7 cellular contexts compared by ENCODE assay signal in genomic region chr14:105480807-105481801, GRCh38. TPM values are rescaled to one million over a fixed set of nuclear protein-coding genes. Genes with fewer than 3 reads are reported as not detected.
A peak's percentile ranks its signal among the peaks of the same experiment; 100 is the strongest.
DNase-seq lines count a peak whose midpoint lies in the region; ATAC-seq, FAIRE-seq and TF ChIP-seq lines count a peak whose summit lies in the region.

No MANE protein-coding gene starts in this region.

- ATAC-seq in GM18502 (IDR thresholded peaks at IDR 0.05; ENCODE audit: poor library complexity, unreplicated experiment), result peak; percentile 57
- peak; percentile 55 for ATAC-seq in HG03108 (IDR thresholded peaks at IDR 0.05; ENCODE audit: unreplicated experiment)

- H3K27me3 ChIP-seq in keratinocyte (ENCODE audit: control insufficient read depth, extremely low read depth, insufficient read depth, low read length), result peaks cover 24% of the 10 kb centered on the region

- peak overlapping the region; percentile 89 for H3K4me2 ChIP-seq in keratinocyte (ENCODE audit: control insufficient read depth, extremely low read depth, insufficient read depth, low read depth, low read length)

- TF ChIP-seq CTCF in keratinocyte (optimal IDR thresholded peaks at IDR 0.05 in 1 of 3, IDR thresholded peaks at IDR 0.05 in 1 of 3, conservative IDR thresholded peaks at IDR 0.05 in 1 of 3; ENCODE audit: extremely low read depth in 1 of 3, insufficient read depth in 2 of 3, low read length in 3 of 3), result peak in 2 of 3 experiments; percentile 96 to 100

- H3K27ac ChIP-seq in caudate nucleus (ENCODE audit: low read depth, low read length), result peak overlapping the region; percentile 92
- peak overlapping the region; percentile 97 for H3K27ac ChIP-seq in keratinocyte (ENCODE audit: control insufficient read depth, insufficient read depth, low read length)

- dilution Hi-C loops in keratinocyte (cut with MboI; ENCODE audit: extremely low pct_ligation_motif_present, low sequenced_read_pairs), result no loop called here

- peak overlapping the region; percentile 96 for H3K9ac ChIP-seq in keratinocyte (ENCODE audit: control insufficient read depth, extremely low read depth, insufficient read depth, low read length)

- no peaks in the 10 kb centered on the region for H4K20me1 ChIP-seq in keratinocyte (ENCODE audit: control insufficient read depth, extremely low read depth, insufficient read depth, low read length)

- peak overlapping the region; percentile 30 to 66 (median 33) for H3K4me3 ChIP-seq in keratinocyte (ENCODE audit: control insufficient read depth in 2 of 3, extremely low read depth in 1 of 3, insufficient read depth in 2 of 3, low read depth in 1 of 3, low read length in 3 of 3)

- H3K36me3 ChIP-seq in keratinocyte (ENCODE audit: control insufficient read depth in 2 of 2, extremely low read depth in 1 of 2, insufficient read depth in 2 of 2, low read length in 2 of 2), result no peaks in the 10 kb centered on the region

- peak overlapping the region; percentile 27 for H2AFZ ChIP-seq in keratinocyte (ENCODE audit: control insufficient read depth, low read length)

- no peaks in the 10 kb centered on the region for H3K9me1 ChIP-seq in keratinocyte (ENCODE audit: control insufficient read depth, extremely low read depth, insufficient read depth, low read length)

- peak; percentile 69 for FAIRE-seq in keratinocyte (lab: Jason Lieb, UNC)

- H3K9me3 ChIP-seq in keratinocyte (ENCODE audit: control insufficient read depth, low read depth, low read length), result no peaks in the 10 kb centered on the region

- no peaks in the 10 kb centered on the region for H3K79me2 ChIP-seq in keratinocyte (ENCODE audit: control insufficient read depth, insufficient read depth, low read length)

- DNase-seq in NCI-H226, result peak; percentile 73
- peak; percentile 76 to 85 (median 82) for DNase-seq in activated CD4-positive, CD25-positive, alpha-beta regulatory T cell (lab: John Stamatoyannopoulos, UW)
- peak in 60 of 61 donors; percentile 42 to 98 (median 84) for DNase-seq in caudate nucleus (lab: John Stamatoyannopoulos, UW)
- DNase-seq in keratinocyte (ENCODE audit: low read depth, low spot score), result no peak
- DNase-seq in stimulated activated CD4-positive, alpha-beta T cell treated with anti-CD3 and anti-CD28 coated beads, Interleukin-15, amount 100 ng/mL, for 24 hours, result peak; percentile 91

- peaks cover 33% of the 10 kb centered on the region for H3K4me1 ChIP-seq in keratinocyte (ENCODE audit: control insufficient read depth, extremely low read depth, insufficient read depth, low read length)

RNA-seq across cellular contexts. Expression of gene CRIP1, which starts 5.6 kb away (rescaled TPM):
- 1.1 to 1.7 TPM (median 1.3 TPM) in 3 replicates for polyA plus RNA-seq in keratinocyte
- not detected for polyA plus RNA-seq in keratinocyte (2011; ENCODE audit: low read depth)
- polyA plus RNA-seq in keratinocyte (2011; cell fraction: cytosol; rRNA removed), result 0.23 and 1.0 TPM in 2 replicates
- polyA plus RNA-seq in keratinocyte (2011; cell fraction: nucleus; rRNA removed), result 0.27 and 0.85 TPM in 2 replicates
- 2.2 TPM in 1 of 2 replicates, not detected in the other for polyA plus RNA-seq in keratinocyte (2012; ENCODE audit: low replicate concordance)
- not detected in 3 replicates for polyA minus RNA-seq in keratinocyte
- not detected for polyA minus RNA-seq in keratinocyte (2011; cell fraction: cytosol; rRNA and poly(A)+ RNA removed)
- polyA minus RNA-seq in keratinocyte (2011; cell fraction: nucleus; rRNA and poly(A)+ RNA removed), result 1.8 TPM in 1 of 2 replicates, not detected in the other

RNA-seq across cellular contexts. Expression of gene CRIP2, which starts 6.5 kb away (rescaled TPM):
- 4.8 to 12.7 TPM (median 5.7 TPM) in 3 replicates for polyA plus RNA-seq in keratinocyte
- 0.61 TPM for polyA plus RNA-seq in keratinocyte (2011; ENCODE audit: low read depth)
- polyA plus RNA-seq in keratinocyte (2011; cell fraction: cytosol; rRNA removed), result 3.7 and 13.9 TPM in 2 replicates
- 5.7 and 7.8 TPM in 2 replicates for polyA plus RNA-seq in keratinocyte (2011; cell fraction: nucleus; rRNA removed)
- polyA plus RNA-seq in keratinocyte (2012; ENCODE audit: low replicate concordance), result 6.0 and 8.3 TPM in 2 replicates
- polyA minus RNA-seq in keratinocyte, result 1.2 to 5.3 TPM (median 3.8 TPM) in 3 replicates
- 18.0 TPM for polyA minus RNA-seq in keratinocyte (2011; cell fraction: cytosol; rRNA and poly(A)+ RNA removed)
- polyA minus RNA-seq in keratinocyte (2011; cell fraction: nucleus; rRNA and poly(A)+ RNA removed), result 1.6 and 3.7 TPM in 2 replicates

RNA-seq across cellular contexts. Expression of gene TEDC1, which starts 9.9 kb away (rescaled TPM):
- 4.2 to 5.0 TPM (median 5.0 TPM) in 3 replicates for polyA plus RNA-seq in keratinocyte
- polyA plus RNA-seq in keratinocyte (2011; ENCODE audit: low read depth), result 0.85 TPM
- 1.6 and 5.4 TPM in 2 replicates for polyA plus RNA-seq in keratinocyte (2011; cell fraction: cytosol; rRNA removed)
- polyA plus RNA-seq in keratinocyte (2011; cell fraction: nucleus; rRNA removed), result 5.5 and 5.6 TPM in 2 replicates
- 2.0 and 10.5 TPM in 2 replicates for polyA plus RNA-seq in keratinocyte (2012; ENCODE audit: low replicate concordance)
- polyA minus RNA-seq in keratinocyte, result 2.0 to 6.2 TPM (median 3.5 TPM) in 3 replicates
- 8.6 TPM for polyA minus RNA-seq in keratinocyte (2011; cell fraction: cytosol; rRNA and poly(A)+ RNA removed)
- polyA minus RNA-seq in keratinocyte (2011; cell fraction: nucleus; rRNA and poly(A)+ RNA removed), result 2.7 and 3.4 TPM in 2 replicates

RNA-seq across cellular contexts. Expression of gene TMEM121, which starts 45.3 kb away (rescaled TPM):
- polyA plus RNA-seq in keratinocyte, result 0.18 to 0.31 TPM (median 0.23 TPM) in 3 replicates
- not detected for polyA plus RNA-seq in keratinocyte (2011; ENCODE audit: low read depth)
- 0.05 and 0.53 TPM in 2 replicates for polyA plus RNA-seq in keratinocyte (2011; cell fraction: cytosol; rRNA removed)
- 0.14 and 0.20 TPM in 2 replicates for polyA plus RNA-seq in keratinocyte (2011; cell fraction: nucleus; rRNA removed)
- polyA plus RNA-seq in keratinocyte (2012; ENCODE audit: low replicate concordance), result 0.14 and 0.74 TPM in 2 replicates
- polyA minus RNA-seq in keratinocyte, result 0.13 to 0.20 TPM in 2 of 3 replicates, not detected in the other
- polyA minus RNA-seq in keratinocyte (2011; cell fraction: cytosol; rRNA and poly(A)+ RNA removed), result not detected
- 0.39 TPM in 1 of 2 replicates, not detected in the other for polyA minus RNA-seq in keratinocyte (2011; cell fraction: nucleus; rRNA and poly(A)+ RNA removed)
